Comparison of ENCODE assay signal across 9 cellular contexts in the genomic region with DNA sequence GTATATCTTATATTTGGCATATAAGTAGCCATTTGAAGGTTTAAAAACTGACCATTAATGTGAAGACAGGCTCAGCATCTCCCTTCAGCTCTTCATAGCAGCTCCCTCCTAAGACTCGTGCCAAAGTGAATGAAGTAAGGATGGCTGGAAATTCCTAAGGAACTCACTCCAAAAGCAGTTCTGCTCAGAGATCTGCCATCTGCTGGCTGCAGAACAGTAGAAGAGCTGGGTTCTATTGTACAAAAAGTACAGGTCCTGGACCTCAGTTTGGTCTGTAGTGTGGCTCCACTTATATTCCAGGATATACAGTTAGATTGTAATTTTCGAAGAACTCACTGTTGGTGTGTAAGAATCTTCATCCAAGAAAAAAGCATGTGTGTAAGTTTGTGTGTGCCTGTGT.
DNase-seq lines count a peak whose midpoint lies in the region; FAIRE-seq and TF ChIP-seq lines count a peak whose summit lies in the region.
"Had no signal": no experiment of that assay in that cellular context is flagged by ENCODE, and none has a peak within 500 bp of the region (broad histone marks: within the 10 kb centered on the region; RNA-seq: fewer than 3 reads in every experiment).

No MANE protein-coding gene starts in this region.

- 83% methylated on average over 2 of the region's 2 CpGs for WGBS in hepatocyte (ENCODE audit: low lambda C conversion rate, missing lambda C conversion rate)
- WGBS in testis, 2 donors, result 53 to 55% methylated on average over 2 of the region's 2 CpGs

- no peaks in the 10 kb centered on the region for H3K9me2 ChIP-seq in hepatocyte (replicated peaks; ENCODE audit: insufficient read depth)

- no peak overlapping the region for H3K4me2 ChIP-seq in hepatocyte

- H3K36me3 ChIP-seq in hepatocyte (replicated peaks; ENCODE audit: insufficient read depth, low read depth) (no peaks in the 10 kb centered on the region), testis (ENCODE audit: low read depth, missing control alignments) (no peaks in the 10 kb centered on the region)
- H3K36me3 ChIP-seq: ovary had no signal

- in situ Hi-C loops in T47D (cut with HindIII; ENCODE audit: low pct_unique_long_range_greater_than_20kb, low sequenced_read_pairs), result no loop called here

- TF ChIP-seq POLR2A in testis (IDR thresholded peaks at IDR 0.05), result no peak
- TF ChIP-seq POLR2A in H54 (IDR thresholded peaks at IDR 0.05; ENCODE audit: low read depth, low read length), result no peak

- no peaks in the 10 kb centered on the region for H3K79me2 ChIP-seq in hepatocyte

- H3K27me3 ChIP-seq in hepatocyte (no peaks in the 10 kb centered on the region), testis (no peaks in the 10 kb centered on the region)
- H3K27me3 ChIP-seq: ovary had no signal

- TF ChIP-seq CTCF in HFF-Myc (IDR thresholded peaks at IDR 0.05; ENCODE audit: low read depth, low read length, missing control alignments) (peak; percentile 39), hepatocyte (IDR thresholded peaks at IDR 0.05; ENCODE audit: poor library complexity) (peak; percentile 32), testis (IDR thresholded peaks at IDR 0.05) (peak in 2 of 3 experiments; percentile 17)

- H4K20me1 ChIP-seq in hepatocyte (ENCODE audit: insufficient read depth, poor library complexity, severe bottlenecking), result no peaks in the 10 kb centered on the region

- intact Hi-C loops in testis (cut with DNase I; ENCODE audit: low total_unique reads), result no loop called here

- H3K4me3 ChIP-seq in HFF-Myc (replicated peaks; ENCODE audit: low read depth, low read length), result no peak overlapping the region
- H3K4me3 ChIP-seq in hepatocyte, result no peak overlapping the region
- H3K4me3 ChIP-seq in testis, result no peak overlapping the region
- H3K4me3 ChIP-seq: ovary had no signal

- H3K27ac ChIP-seq in hepatocyte (no peak overlapping the region), testis (no peak overlapping the region)
- H3K27ac ChIP-seq: ovary had no signal

- H3K9me3 ChIP-seq in hepatocyte (ENCODE audit: low read depth) (no peaks in the 10 kb centered on the region), testis (no peaks in the 10 kb centered on the region)
- H3K9me3 ChIP-seq: ovary had no signal

- DNase-seq in HFF-Myc (ENCODE audit: extremely low read depth, low read depth) (no peak), T47D (ENCODE audit: low read depth in 1 of 2, low spot score in 1 of 2) (peak; percentile 5 to 51), hepatocyte (ENCODE audit: low spot score) (peak; percentile 20), testis (peak; percentile 31), NCI-H82 treated with DMSO at 0.1 percent for 48 hours (lab: John Stamatoyannopoulos, UW; ENCODE audit: unreplicated experiment) (no peak), NCI-H526 treated with DMSO at 0.1 percent for 48 hours (lab: John Stamatoyannopoulos, UW) (no peak), H54 (ENCODE audit: insufficient read length, low spot score) (no peak)
- DNase-seq: activated CD4-positive, alpha-beta T cell treated with anti-CD3 and anti-CD28 coated beads for 48 hours; ovary had no signal

- H2AFZ ChIP-seq in hepatocyte, result no peak overlapping the region

- H3K4me1 ChIP-seq in hepatocyte (ENCODE audit: insufficient read depth) (no peaks in the 10 kb centered on the region), testis (peaks cover 9% of the 10 kb centered on the region)

- no peak for FAIRE-seq in H54 (lab: Jason Lieb, UNC)

Comparison
In these comparisons a context has a peak if more than half of its experiments do, and no peak if none do; other contexts are left out.
1. DNase-seq: peak in T47D (2 of 2), hepatocyte (single experiment) and testis (single experiment); none in HFF-Myc (single experiment), NCI-H82 treated with DMSO at 0.1 percent for 48 hours (single experiment), NCI-H526 treated with DMSO at 0.1 percent for 48 hours (single experiment) and H54 (single experiment).
2. Peak in every context shown above with its lines, with median percentiles within 50 percentile points of each other: CTCF ChIP-seq.